In the genomic region with DNA sequence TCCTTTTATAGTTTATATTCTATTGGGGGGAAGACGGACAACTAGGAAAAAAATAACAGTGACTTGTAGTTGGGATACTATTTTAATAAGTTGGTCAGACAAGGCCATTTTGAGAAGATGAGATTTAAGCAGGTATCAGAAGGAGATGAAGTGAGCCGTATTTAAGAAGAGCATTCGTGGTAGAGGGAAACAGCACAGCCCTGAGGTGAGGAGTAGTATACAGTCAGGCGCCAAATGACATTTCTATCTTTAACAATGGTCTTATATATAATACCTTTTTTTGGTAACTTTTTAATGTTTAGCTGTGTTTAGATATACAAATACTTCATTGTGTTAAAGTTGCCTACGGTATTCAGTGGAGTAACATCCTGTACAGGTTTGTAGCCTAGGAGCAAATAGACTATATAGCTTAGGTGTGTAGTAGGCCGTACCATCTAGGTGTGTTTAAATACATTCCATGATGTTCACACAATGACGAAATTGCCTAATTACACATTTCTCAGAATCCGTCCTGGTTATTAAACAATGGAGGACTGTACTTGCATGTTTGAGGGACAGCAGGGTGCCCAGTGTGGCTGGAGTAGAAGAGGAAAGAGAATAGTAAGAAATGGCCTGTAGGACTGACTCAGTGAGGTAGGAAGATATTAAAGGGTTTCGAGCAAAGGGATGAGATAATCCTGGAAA, we compare ENCODE assay signal across 8 cellular contexts. TPM values are rescaled to one million over a fixed set of nuclear protein-coding genes. Genes with fewer than 3 reads are reported as not detected.
DNase-seq lines count a peak whose midpoint lies in the region; ATAC-seq and TF ChIP-seq lines count a peak whose summit lies in the region.

No MANE protein-coding gene starts in this region.

- H3K9me2 ChIP-seq in OCI-LY1 (ENCODE audit: low read depth, low read length), result no peaks in the 10 kb centered on the region

- H3K9me3 ChIP-seq in OCI-LY1 (ENCODE audit: low read length), result 0 out of 2 replicates have a peak, but pooled peaks cover 3% of the 10 kb centered on the region

- peaks cover 18% of the 10 kb centered on the region for H3K36me3 Mint-ChIP-seq in osteocyte (ENCODE audit: unreplicated experiment)

- H3K27ac ChIP-seq in OCI-LY1 (ENCODE audit: low read depth, low read length, poor library complexity, severe bottlenecking) (peak overlapping the region; percentile 98), dorsolateral prefrontal cortex (peak overlapping the region in 52 of 59 donors; percentile 2 to 99 (median 96)), RWPE1 (no peak overlapping the region)

- H4K20me1 ChIP-seq in OCI-LY1 (ENCODE audit: insufficient read depth, low read length), result no peaks in the 10 kb centered on the region

- peak overlapping the region; percentile 79 for H3K4me2 ChIP-seq in OCI-LY1 (ENCODE audit: low read length)

- CTCF ChIA-PET in RWPE1 (lab: Yijun Ruan, JAX), result no interaction called here

- H3K27me3 ChIP-seq in OCI-LY1 (ENCODE audit: insufficient read depth, low read length) (no peaks in the 10 kb centered on the region), dorsolateral prefrontal cortex (no peaks in the 10 kb centered on the region)

- DNase-seq in DMS79 treated with DMSO at 0.1 percent for 48 hours (lab: John Stamatoyannopoulos, UW) (peak; percentile 1), DMS79 (lab: John Stamatoyannopoulos, UW) (no peak), dorsolateral prefrontal cortex (no peak), osteocyte (ENCODE audit: extremely low spot score, unreplicated experiment) (no peak), RWPE1 (ENCODE audit: low spot score) (no peak)

- TF ChIP-seq CTCF in OCI-LY1 (IDR thresholded peaks at IDR 0.05; ENCODE audit: low read length) (peak; percentile 43; the same call in 1 of the 2 replicates), dorsolateral prefrontal cortex (IDR thresholded peaks at IDR 0.05 in 54 of 56, conservative IDR thresholded peaks at IDR 0.05 in 2 of 56; ENCODE audit: low read depth in 1 of 56, partially characterized antibody in 56 of 56) (peak in 2 of 56 donors; percentile 10 to 11), osteocyte (IDR thresholded peaks at IDR 0.05) (peak; percentile 37), RWPE1 (conservative IDR thresholded peaks at IDR 0.05; ENCODE audit: low read depth) (no peak; the same call in 1 of the 2 replicates)

- no peaks in the 10 kb centered on the region for H3F3A ChIP-seq in OCI-LY1 (ENCODE audit: insufficient read depth, low read length)

- H3K4me1 Mint-ChIP-seq in osteocyte (ENCODE audit: unreplicated experiment), result peaks cover 32% of the 10 kb centered on the region

- peak overlapping the region; percentile 91 for H3K9ac ChIP-seq in OCI-LY1 (ENCODE audit: low read length)

- H2AFZ ChIP-seq in OCI-LY1 (ENCODE audit: low read length), result no peak overlapping the region

- H3K4me3 ChIP-seq in OCI-LY1 (ENCODE audit: low read depth, low read length, poor library complexity, severe bottlenecking) (peak overlapping the region; percentile 88), dorsolateral prefrontal cortex (peak overlapping the region; percentile 31 to 97 (median 88))

- H3K36me3 ChIP-seq in OCI-LY1 (ENCODE audit: insufficient read depth, low read length), result peaks cover 44% of the 10 kb centered on the region

- H3K27ac Mint-ChIP-seq in osteocyte (ENCODE audit: unreplicated experiment), result peak overlapping the region; percentile 99

- peak overlapping the region; percentile 94 for H3K4me3 Mint-ChIP-seq in osteocyte (ENCODE audit: unreplicated experiment)

- POLR2A ChIA-PET in RWPE1 (lab: Yijun Ruan, JAX; ENCODE audit: low non-redundant PET), result interaction anchor here (0.6 kb wide), 1 partner anchor 11 kb away, joined by 3 read pairs; a partner anchor contains a TSS

- no peak for ATAC-seq in HG02642 (IDR thresholded peaks at IDR 0.05; ENCODE audit: poor library complexity, unreplicated experiment)
- no peak for ATAC-seq in HG02678 (IDR thresholded peaks at IDR 0.05; ENCODE audit: unreplicated experiment)

- H3K27me3 Mint-ChIP-seq in osteocyte (ENCODE audit: unreplicated experiment), result no peaks in the 10 kb centered on the region

- peaks cover 4% of the 10 kb centered on the region for H3K9me3 Mint-ChIP-seq in osteocyte (ENCODE audit: unreplicated experiment)

- peaks cover 62% of the 10 kb centered on the region for H3K79me2 ChIP-seq in OCI-LY1 (ENCODE audit: insufficient read depth, low read length)

- intact Hi-C loops in dorsolateral prefrontal cortex (cut with DNase I), result loop anchor here (2.0 to 5.0 kb wide), 3 partner anchors 50 to 147 kb away; a partner anchor contains a TSS

- peaks cover 31% of the 10 kb centered on the region for H3K4me1 ChIP-seq in OCI-LY1 (ENCODE audit: insufficient read depth, low read length, severe bottlenecking)

RNA-seq across cellular contexts. Expression of a gene that starts 1.6 kb away (rescaled TPM):
- total RNA-seq in dorsolateral prefrontal cortex (100 to 1,000 TPM in 79 of 120 experiments, 10 to 100 TPM in 41; 64.0 to 154 (median 107) TPM), osteocyte (65.4 and 73.7 TPM in 2 replicates)

RNA-seq across cellular contexts. Expression of a gene that starts 11.4 kb away (rescaled TPM):
- total RNA-seq in dorsolateral prefrontal cortex, result 10 to 100 TPM; 13.0 to 41.1 (median 28.2) TPM
- total RNA-seq in osteocyte, result 16.5 and 17.2 TPM in 2 replicates

RNA-seq across cellular contexts. Expression of a gene that starts 20.3 kb away (rescaled TPM):
- total RNA-seq in dorsolateral prefrontal cortex (10 to 100 TPM; 37.5 to 76.6 (median 57.6) TPM), osteocyte (56.2 and 58.4 TPM in 2 replicates)

RNA-seq across cellular contexts. Expression of a gene that starts 51.5 kb away (rescaled TPM):
- total RNA-seq in dorsolateral prefrontal cortex (100 to 1,000 TPM in 3 of 120 experiments, 10 to 100 TPM in 117; 45.2 to 122 (median 62.1) TPM), osteocyte (26.7 and 29.2 TPM in 2 replicates)
